8 cellular contexts compared by ENCODE assay signal in the genomic region with DNA sequence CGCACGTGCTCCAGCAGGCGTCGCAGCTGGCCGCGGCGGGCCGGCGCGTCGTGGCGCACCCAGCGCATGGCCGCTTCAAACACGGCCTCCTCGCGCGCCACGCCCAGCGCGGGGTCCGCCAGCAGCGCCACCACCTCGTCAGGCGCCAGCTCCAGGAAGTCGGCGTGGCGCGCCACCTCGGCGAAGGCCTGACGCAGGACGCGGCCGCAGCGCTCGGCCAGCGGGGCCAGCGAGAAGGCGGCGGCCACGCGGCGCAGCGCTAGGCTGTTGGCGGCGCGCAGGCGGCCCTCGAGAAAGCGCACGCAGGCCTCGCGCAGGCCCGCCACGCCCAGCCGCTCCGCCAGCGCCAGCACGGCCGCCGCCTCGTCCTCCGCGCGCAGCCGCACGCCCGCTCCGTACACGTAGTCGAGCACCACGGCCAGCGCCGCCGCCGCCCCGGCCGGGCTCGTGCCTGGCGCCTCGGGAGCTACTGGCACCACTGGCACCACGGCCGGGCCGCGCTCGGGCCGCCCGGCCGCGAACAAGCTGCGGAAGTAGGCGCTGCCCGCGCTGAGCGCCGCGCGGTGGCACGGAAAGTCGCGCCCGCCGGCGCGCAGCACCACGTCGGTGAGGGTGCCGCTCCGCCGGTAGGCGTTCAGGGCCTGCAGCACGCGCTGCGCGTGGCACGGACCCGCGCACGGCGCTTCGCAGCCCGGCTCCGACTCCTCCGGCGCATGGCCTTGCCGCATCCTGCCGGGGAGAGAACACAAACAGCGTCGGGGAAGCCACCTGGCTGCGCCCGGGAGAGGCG. TPM values are rescaled to one million over a fixed set of nuclear protein-coding genes. Genes with fewer than 3 reads are reported as not detected.
DNase-seq lines count a peak whose midpoint lies in the region.

No MANE protein-coding gene starts in this region.

- peaks cover 51% of the 10 kb centered on the region for H3K27me3 Mint-ChIP-seq in activated CD4-positive, alpha-beta T cell treated with anti-CD3 and anti-CD28 coated beads, Interleukin-2, amount 10 ng/mL, durations not matched to agents 7 days and 5 days

- H3K4me3 ChIP-seq in duodenal mucosa (ENCODE audit: low read depth in 1 of 2, low read length in 2 of 2): peak overlapping the region; percentile 57 to 66

- CTCF ChIA-PET in activated CD4-positive, alpha-beta T cell treated with anti-CD3 and anti-CD28 coated beads, Interleukin-2, amount 10 ng/mL, durations not matched to agents 7 days and 5 days (lab: Charles Lee): interaction anchor here (0.6 to 2.4 kb wide), 5 partner anchors 14 to 107 kb away, joined by 3 to 6 read pairs (median 3); no protein-coding TSS in a partner anchor

- H3K36me3 Mint-ChIP-seq in activated CD4-positive, alpha-beta T cell treated with anti-CD3 and anti-CD28 coated beads, Interleukin-2, amount 10 ng/mL, durations not matched to agents 7 days and 5 days (ENCODE audit: low read depth): peaks cover 11% of the 10 kb centered on the region

- H3K27ac Mint-ChIP-seq in activated CD4-positive, alpha-beta T cell treated with anti-CD3 and anti-CD28 coated beads, Interleukin-2, amount 10 ng/mL, durations not matched to agents 7 days and 5 days: peak overlapping the region; percentile 90

- H3K4me1 Mint-ChIP-seq in activated CD4-positive, alpha-beta T cell treated with anti-CD3 and anti-CD28 coated beads, Interleukin-2, amount 10 ng/mL, durations not matched to agents 7 days and 5 days: peaks cover 24% of the 10 kb centered on the region

- H3K4me3 Mint-ChIP-seq in activated CD4-positive, alpha-beta T cell treated with anti-CD3 and anti-CD28 coated beads, Interleukin-2, amount 10 ng/mL, durations not matched to agents 7 days and 5 days: peak overlapping the region; percentile 74

- no peaks in the 10 kb centered on the region for H3K9me3 ChIP-seq in duodenal mucosa (ENCODE audit: control insufficient read depth in 1 of 2, low read length in 2 of 2)

- peak; percentile 66 for DNase-seq in DMS 273 (lab: John Stamatoyannopoulos, UW; ENCODE audit: unreplicated experiment)
- DNase-seq in DMS 273 treated with DMSO at 0.1 percent for 48 hours (lab: John Stamatoyannopoulos, UW): no peak
- peak; percentile 39 for DNase-seq in NCI-H146 treated with DMSO at 0.1 percent for 48 hours (lab: John Stamatoyannopoulos, UW; ENCODE audit: unreplicated experiment)
- peak; percentile 61 for DNase-seq in activated CD4-positive, alpha-beta T cell treated with anti-CD3 and anti-CD28 coated beads, Interleukin-2, amount 10 ng/mL, durations not matched to agents 7 days and 5 days
- peak; percentile 77 to 80 for DNase-seq in lung microvascular endothelial cell (ENCODE audit: low read depth in 2 of 2)
- DNase-seq in stimulated activated CD8-positive, alpha-beta memory T cell treated with anti-CD3 and anti-CD28 coated beads, Interleukin-15, amount 100 ng/mL, for 24 hours (ENCODE audit: low read depth): peak; percentile 36
- DNase-seq in kidney glomerular epithelial cell (lab: John Stamatoyannopoulos, UW): no peak

- no peak overlapping the region for H3K27ac ChIP-seq in duodenal mucosa (ENCODE audit: low read depth, low read length)

- H3K27me3 ChIP-seq in duodenal mucosa (ENCODE audit: control insufficient read depth in 1 of 2, insufficient read depth in 2 of 2, low read length in 2 of 2): peaks cover 32 to 44% of the 10 kb centered on the region in 2 donors

- H3K9ac ChIP-seq in duodenal mucosa (ENCODE audit: low read depth in 1 of 2, low read length in 2 of 2): peak overlapping the region in 1 of 2 donors; percentile 35

- POLR2A ChIA-PET in activated CD4-positive, alpha-beta T cell treated with anti-CD3 and anti-CD28 coated beads, Interleukin-2, amount 10 ng/mL, durations not matched to agents 7 days and 5 days (lab: Charles Lee): interaction anchor here (0.6 kb wide), 1 partner anchor 29 kb away, joined by 4 read pairs; no protein-coding TSS in a partner anchor

- peaks cover 11 to 17% of the 10 kb centered on the region in 2 donors for H3K4me1 ChIP-seq in duodenal mucosa (ENCODE audit: control insufficient read depth in 1 of 2, insufficient read depth in 2 of 2, low read length in 2 of 2)

- H3K36me3 ChIP-seq in duodenal mucosa (ENCODE audit: control insufficient read depth in 1 of 2, insufficient read depth in 2 of 2, low read length in 2 of 2): no peaks in the 10 kb centered on the region

- peaks cover 5% of the 10 kb centered on the region for H3K9me3 Mint-ChIP-seq in activated CD4-positive, alpha-beta T cell treated with anti-CD3 and anti-CD28 coated beads, Interleukin-2, amount 10 ng/mL, durations not matched to agents 7 days and 5 days

RNA-seq across cellular contexts. Expression of a gene that starts 2.9 kb away (rescaled TPM):
- 1 to 10 TPM in 1 of 2 experiments, under 1 TPM in 1; 0.50 to 1.3 TPM for total RNA-seq in activated CD4-positive, alpha-beta T cell treated with anti-CD3 and anti-CD28 coated beads, Interleukin-2, amount 10 ng/mL, durations not matched to agents 7 days and 5 days
- total RNA-seq in lung microvascular endothelial cell: 1.6 and 1.7 TPM in 2 replicates

RNA-seq across cellular contexts. Expression of a gene that starts 30.8 kb away (rescaled TPM):
- 1,000 to 10,000 TPM; 2,943 to 3,099 TPM for total RNA-seq in activated CD4-positive, alpha-beta T cell treated with anti-CD3 and anti-CD28 coated beads, Interleukin-2, amount 10 ng/mL, durations not matched to agents 7 days and 5 days
- 2,222 and 2,243 TPM in 2 replicates for total RNA-seq in lung microvascular endothelial cell

Comparison
In these comparisons a context has a peak if more than half of its experiments do, and no peak if none do; other contexts are left out.
1. DNase-seq: peak in DMS 273 (single experiment), NCI-H146 treated with DMSO at 0.1 percent for 48 hours (single experiment), activated CD4-positive, alpha-beta T cell treated with anti-CD3 and anti-CD28 coated beads, Interleukin-2, amount 10 ng/mL, durations not matched to agents 7 days and 5 days (single experiment), lung microvascular endothelial cell (2 of 2) and stimulated activated CD8-positive, alpha-beta memory T cell treated with anti-CD3 and anti-CD28 coated beads, Interleukin-15, amount 100 ng/mL, for 24 hours (single experiment); none in DMS 273 treated with DMSO at 0.1 percent for 48 hours (single experiment) and kidney glomerular epithelial cell (single experiment).